1 cellular context compared by ENCODE assay signal in genomic region chr9:115595951-115596742, GRCh38.
TF ChIP-seq lines count a peak whose summit lies in the region.

No MANE protein-coding gene starts in this region.

TF ChIP-seq in WTC11, 78 proteins besides CTCF, POLR2A, EP300 and RAD21 (continued from another document):
- TF ChIP-seq PRDM15 (CRISPR knock-in tag; IDR thresholded peaks at IDR 0.05) = no peak
